ENCODE assay signal across 1 cellular context in genomic region chr15:81299630-81300273, GRCh38.
TF ChIP-seq lines count a peak whose summit lies in the region.

No MANE protein-coding gene starts in this region.

TF ChIP-seq in SK-N-SH, 30 proteins besides CTCF, POLR2A, EP300 and RAD21:
- no peak for TF ChIP-seq NRF1 (IDR thresholded peaks at IDR 0.05; ENCODE audit: low read depth, low read length)
